ENCODE assay signal across 1 cellular context in the genomic region with DNA sequence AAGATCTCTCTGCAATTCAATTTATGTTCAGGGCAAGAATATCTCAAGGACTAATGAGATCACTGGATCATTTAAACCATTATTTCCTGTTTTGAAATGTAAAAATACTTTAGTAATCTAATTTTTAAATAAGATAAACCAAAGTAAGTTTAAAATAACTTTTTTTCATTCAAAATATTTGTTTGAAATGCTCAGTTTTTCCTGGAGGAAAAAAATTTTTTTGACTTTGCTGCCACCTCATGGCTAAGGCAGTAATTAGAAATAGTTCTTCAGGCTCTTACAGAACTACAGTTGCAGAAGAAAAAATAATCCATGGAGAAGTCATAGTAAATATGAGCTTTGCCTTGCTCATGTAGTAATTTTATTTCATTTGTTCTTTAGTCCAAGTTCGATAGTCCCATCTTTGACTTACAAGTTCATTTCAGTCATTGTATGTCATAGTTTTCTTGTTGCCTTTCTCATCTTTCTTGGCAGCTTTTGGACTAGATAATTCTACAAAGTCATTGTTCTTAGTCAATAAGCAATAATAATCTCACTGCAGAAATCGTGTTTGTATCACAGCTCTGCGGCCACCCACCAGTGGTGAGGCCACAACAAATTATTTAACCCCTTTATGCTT.
TF ChIP-seq lines count a peak whose summit lies in the region.

No MANE protein-coding gene starts in this region.

TF ChIP-seq in GM23338, 12 proteins besides CTCF, POLR2A, EP300 and RAD21 (continued from another document):
- TF ChIP-seq, protein P1, sequence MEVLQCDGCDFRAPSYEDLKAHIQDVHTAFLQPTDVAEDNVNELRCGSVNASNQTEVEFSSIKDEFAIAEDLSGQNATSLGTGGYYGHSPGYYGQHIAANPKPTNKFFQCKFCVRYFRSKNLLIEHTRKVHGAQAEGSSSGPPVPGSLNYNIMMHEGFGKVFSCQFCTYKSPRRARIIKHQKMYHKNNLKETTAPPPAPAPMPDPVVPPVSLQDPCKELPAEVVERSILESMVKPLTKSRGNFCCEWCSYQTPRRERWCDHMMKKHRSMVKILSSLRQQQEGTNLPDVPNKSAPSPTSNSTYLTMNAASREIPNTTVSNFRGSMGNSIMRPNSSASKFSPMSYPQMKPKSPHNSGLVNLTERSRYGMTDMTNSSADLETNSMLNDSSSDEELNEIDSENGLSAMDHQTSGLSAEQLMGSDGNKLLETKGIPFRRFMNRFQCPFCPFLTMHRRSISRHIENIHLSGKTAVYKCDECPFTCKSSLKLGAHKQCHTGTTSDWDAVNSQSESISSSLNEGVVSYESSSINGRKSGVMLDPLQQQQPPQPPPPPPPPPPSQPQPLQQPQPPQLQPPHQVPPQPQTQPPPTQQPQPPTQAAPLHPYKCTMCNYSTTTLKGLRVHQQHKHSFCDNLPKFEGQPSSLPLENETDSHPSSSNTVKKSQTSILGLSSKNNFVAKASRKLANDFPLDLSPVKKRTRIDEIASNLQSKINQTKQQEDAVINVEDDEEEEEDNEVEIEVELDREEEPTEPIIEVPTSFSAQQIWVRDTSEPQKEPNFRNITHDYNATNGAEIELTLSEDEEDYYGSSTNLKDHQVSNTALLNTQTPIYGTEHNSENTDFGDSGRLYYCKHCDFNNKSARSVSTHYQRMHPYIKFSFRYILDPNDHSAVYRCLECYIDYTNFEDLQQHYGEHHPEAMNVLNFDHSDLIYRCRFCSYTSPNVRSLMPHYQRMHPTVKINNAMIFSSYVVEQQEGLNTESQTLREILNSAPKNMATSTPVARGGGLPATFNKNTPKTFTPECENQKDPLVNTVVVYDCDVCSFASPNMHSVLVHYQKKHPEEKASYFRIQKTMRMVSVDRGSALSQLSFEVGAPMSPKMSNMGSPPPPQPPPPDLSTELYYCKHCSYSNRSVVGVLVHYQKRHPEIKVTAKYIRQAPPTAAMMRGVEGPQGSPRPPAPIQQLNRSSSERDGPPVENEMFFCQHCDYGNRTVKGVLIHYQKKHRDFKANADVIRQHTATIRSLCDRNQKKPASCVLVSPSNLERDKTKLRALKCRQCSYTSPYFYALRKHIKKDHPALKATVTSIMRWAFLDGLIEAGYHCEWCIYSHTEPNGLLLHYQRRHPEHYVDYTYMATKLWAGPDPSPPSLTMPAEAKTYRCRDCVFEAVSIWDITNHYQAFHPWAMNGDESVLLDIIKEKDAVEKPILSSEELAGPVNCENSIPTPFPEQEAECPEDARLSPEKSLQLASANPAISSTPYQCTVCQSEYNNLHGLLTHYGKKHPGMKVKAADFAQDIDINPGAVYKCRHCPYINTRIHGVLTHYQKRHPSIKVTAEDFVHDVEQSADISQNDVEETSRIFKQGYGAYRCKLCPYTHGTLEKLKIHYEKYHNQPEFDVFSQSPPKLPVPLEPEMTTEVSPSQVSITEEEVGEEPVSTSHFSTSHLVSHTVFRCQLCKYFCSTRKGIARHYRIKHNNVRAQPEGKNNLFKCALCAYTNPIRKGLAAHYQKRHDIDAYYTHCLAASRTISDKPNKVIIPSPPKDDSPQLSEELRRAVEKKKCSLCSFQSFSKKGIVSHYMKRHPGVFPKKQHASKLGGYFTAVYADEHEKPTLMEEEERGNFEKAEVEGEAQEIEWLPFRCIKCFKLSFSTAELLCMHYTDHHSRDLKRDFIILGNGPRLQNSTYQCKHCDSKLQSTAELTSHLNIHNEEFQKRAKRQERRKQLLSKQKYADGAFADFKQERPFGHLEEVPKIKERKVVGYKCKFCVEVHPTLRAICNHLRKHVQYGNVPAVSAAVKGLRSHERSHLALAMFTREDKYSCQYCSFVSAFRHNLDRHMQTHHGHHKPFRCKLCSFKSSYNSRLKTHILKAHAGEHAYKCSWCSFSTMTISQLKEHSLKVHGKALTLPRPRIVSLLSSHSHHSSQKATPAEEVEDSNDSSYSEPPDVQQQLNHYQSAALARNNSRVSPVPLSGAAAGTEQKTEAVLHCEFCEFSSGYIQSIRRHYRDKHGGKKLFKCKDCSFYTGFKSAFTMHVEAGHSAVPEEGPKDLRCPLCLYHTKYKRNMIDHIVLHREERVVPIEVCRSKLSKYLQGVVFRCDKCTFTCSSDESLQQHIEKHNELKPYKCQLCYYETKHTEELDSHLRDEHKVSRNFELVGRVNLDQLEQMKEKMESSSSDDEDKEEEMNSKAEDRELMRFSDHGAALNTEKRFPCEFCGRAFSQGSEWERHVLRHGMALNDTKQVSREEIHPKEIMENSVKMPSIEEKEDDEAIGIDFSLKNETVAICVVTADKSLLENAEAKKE (CRISPR knock-in tag; IDR thresholded peaks at IDR 0.05): no peak
- TF ChIP-seq ZNF331 (CRISPR knock-in tag; IDR thresholded peaks at IDR 0.05; ENCODE audit: low read depth): no peak
TF ChIP-seq in GM23338: peak in this region for 0.
